ENCODE assay signal across 22 cellular contexts in genomic region chr15:29072444-29072843, GRCh38.
"Had no signal": no experiment of that assay in that cellular context is flagged by ENCODE, and none has a peak within 500 bp of the region (broad histone marks: within the 10 kb centered on the region; RNA-seq: fewer than 3 reads in every experiment).

No MANE protein-coding gene starts in this region.

- DNase-seq: activated B cell treated with CpG ODN at 0.5 μM for 24 hours; activated CD4-positive, alpha-beta T cell treated with anti-CD3 and anti-CD28 coated beads for 36 hours; activated CD4-positive, alpha-beta T cell treated with anti-CD3 and anti-CD28 coated beads, Interleukin-2, amount 50 U/mL, for 4 hours; activated CD8-positive, alpha-beta memory T cell treated with anti-CD3 and anti-CD28 coated beads for 24 hours; activated CD8-positive, alpha-beta memory T cell treated with anti-CD3 and anti-CD28 coated beads, Interleukin-2, amount 50 U/mL, for 4 hours; activated effector memory CD4-positive, alpha-beta T cell treated with Interleukin-2 at 50 U/mL for 16 hours; activated naive CD4-positive, alpha-beta T cell treated with anti-CD3 and anti-CD28 coated beads for 36 hours; activated T-cell treated with anti-CD3 and anti-CD28 coated beads, Interleukin-2, amount 50 U/mL, for 24 hours; aorta; brain microvascular endothelial cell; central memory CD4-positive, alpha-beta T cell; esophagus squamous epithelium; heart left ventricle; lower lobe of right lung; naive B cell; stimulated activated CD4-positive, alpha-beta T cell treated with anti-CD3 and anti-CD28 coated beads, Interleukin-12 subunit alpha, Interleukin-12 subunit beta, amount 100 ng/mL, for 4 hours; stimulated activated CD4-positive, alpha-beta T cell treated with anti-CD3 and anti-CD28 coated beads, Interleukin-4, amount 100 ng/mL, for 4 hours; stimulated activated naive CD8-positive, alpha-beta T cell treated with anti-CD3 and anti-CD28 coated beads, Interleukin-15, Interleukin-2, amounts not matched to agents 100 U/mL and 50 U/mL, for 24 hours; T-helper 9 cell; transverse colon had no signal

- H3K4me3 ChIP-seq: esophagus squamous epithelium, gastroesophageal sphincter, heart left ventricle, lower lobe of right lung, transverse colon had no signal

- H3K9me3 ChIP-seq: esophagus squamous epithelium, lower lobe of right lung, transverse colon had no signal

- H3K27me3 Mint-ChIP-seq: activated B cell treated with CpG ODN at 0.5 μM for 24 hours; activated CD4-positive, alpha-beta T cell treated with anti-CD3 and anti-CD28 coated beads for 36 hours; activated T-cell treated with anti-CD3 and anti-CD28 coated beads, Interleukin-2, amount 50 U/mL, for 24 hours; progenitor cell of endocrine pancreas had no signal

- H3K36me3 ChIP-seq: brain microvascular endothelial cell, esophagus squamous epithelium, gastroesophageal sphincter, heart left ventricle, lower lobe of right lung, transverse colon had no signal

- ATAC-seq: activated CD4-positive, alpha-beta T cell treated with anti-CD3 and anti-CD28 coated beads for 36 hours; gastroesophageal sphincter; heart left ventricle; lower lobe of right lung; stimulated activated naive CD8-positive, alpha-beta T cell treated with anti-CD3 and anti-CD28 coated beads, Interleukin-15, Interleukin-2, amounts not matched to agents 100 U/mL and 50 U/mL, for 24 hours had no signal

- H3K4me1 Mint-ChIP-seq: activated B cell treated with CpG ODN at 0.5 μM for 24 hours; activated CD4-positive, alpha-beta T cell treated with anti-CD3 and anti-CD28 coated beads for 36 hours; naive B cell had no signal

- H3K27me3 ChIP-seq: brain microvascular endothelial cell, esophagus squamous epithelium, gastroesophageal sphincter, heart left ventricle, transverse colon had no signal

- H3K9me3 Mint-ChIP-seq: activated B cell treated with CpG ODN at 0.5 μM for 24 hours; activated naive CD4-positive, alpha-beta T cell treated with anti-CD3 and anti-CD28 coated beads for 36 hours had no signal

- H3K27ac ChIP-seq: brain microvascular endothelial cell, esophagus squamous epithelium, gastroesophageal sphincter, heart left ventricle, lower lobe of right lung, transverse colon had no signal

- H3K27ac Mint-ChIP-seq: activated B cell treated with CpG ODN at 0.5 μM for 24 hours; activated CD4-positive, alpha-beta T cell treated with anti-CD3 and anti-CD28 coated beads for 36 hours; activated naive CD4-positive, alpha-beta T cell treated with anti-CD3 and anti-CD28 coated beads for 36 hours; activated T-cell treated with anti-CD3 and anti-CD28 coated beads, Interleukin-2, amount 50 U/mL, for 24 hours; naive B cell; progenitor cell of endocrine pancreas had no signal

- H3K4me3 Mint-ChIP-seq: activated B cell treated with CpG ODN at 0.5 μM for 24 hours; activated CD4-positive, alpha-beta T cell treated with anti-CD3 and anti-CD28 coated beads for 36 hours; activated naive CD4-positive, alpha-beta T cell treated with anti-CD3 and anti-CD28 coated beads for 36 hours; activated T-cell treated with anti-CD3 and anti-CD28 coated beads, Interleukin-2, amount 50 U/mL, for 24 hours; naive B cell had no signal

- H3K4me1 ChIP-seq: esophagus squamous epithelium, gastroesophageal sphincter, heart left ventricle, lower lobe of right lung, transverse colon had no signal

- H3K36me3 Mint-ChIP-seq: naive B cell had no signal
